In the genomic region with DNA sequence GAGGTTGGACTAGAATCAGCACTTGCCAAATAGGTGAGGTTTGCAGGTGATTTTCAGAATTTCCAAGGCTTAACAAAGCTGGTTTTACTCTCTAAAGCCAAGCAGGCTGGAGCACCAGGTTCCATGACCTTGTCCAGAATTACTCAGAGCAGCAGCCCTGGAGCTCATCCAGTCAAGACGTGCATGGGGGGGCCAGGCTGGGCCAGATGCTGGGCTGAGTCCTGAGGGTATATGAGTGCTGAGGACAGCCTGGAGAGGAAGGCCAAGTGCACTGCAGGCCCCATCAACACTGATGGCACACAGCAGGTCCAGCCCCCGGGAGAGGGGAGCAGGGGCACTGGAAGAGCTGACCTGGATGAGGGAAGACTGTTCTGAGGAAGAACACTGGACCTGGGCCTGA, we compare ENCODE assay signal across 35 cellular contexts.
"Had no signal": no experiment of that assay in that cellular context is flagged by ENCODE, and none has a peak within 500 bp of the region (broad histone marks: within the 10 kb centered on the region; RNA-seq: fewer than 3 reads in every experiment).

No MANE protein-coding gene starts in this region.

- DNase-seq: Karpas-422, Kasumi-1, KBM-7, KG1, MG63, MM.1S, MV-4-11, NCI-H1048, NCI-H1092, NCI-H1092 treated with DMSO at 0.1 percent for 48 hours, NCI-H1105, NCI-H1105 treated with DMSO at 0.1 percent for 48 hours, NCI-H1417, NCI-H1417 treated with DMSO at 0.1 percent for 48 hours, NCI-H1436, NCI-H1436 treated with DMSO at 0.1 percent for 48 hours, NCI-H146, NCI-H1694, NCI-H1694 treated with DMSO at 0.1 percent for 48 hours, NCI-H187, NCI-H187 treated with DMSO at 0.1 percent for 48 hours, NCI-H1930, NCI-H2029, NCI-H2029 treated with DMSO at 0.1 percent for 48 hours, NCI-H2081, NCI-H2081 treated with DMSO at 0.1 percent for 48 hours, NCI-H2107, NCI-H2171, NCI-H2171 treated with DMSO at 0.1 percent for 48 hours, NCI-H2227 treated with DMSO at 0.1 percent for 48 hours, NCI-H226, NCI-H345, NCI-H446, NCI-H446 treated with DMSO at 0.1 percent for 48 hours had no signal

- H3K4me2 ChIP-seq: KMS-11 had no signal

- H3K36me3 ChIP-seq: MG63 had no signal

- H3K4me3 ChIP-seq: MG63 had no signal

- H3K27ac ChIP-seq: KMS-11 had no signal

- H3K9ac ChIP-seq: KMS-11 had no signal
